In the genomic region with DNA sequence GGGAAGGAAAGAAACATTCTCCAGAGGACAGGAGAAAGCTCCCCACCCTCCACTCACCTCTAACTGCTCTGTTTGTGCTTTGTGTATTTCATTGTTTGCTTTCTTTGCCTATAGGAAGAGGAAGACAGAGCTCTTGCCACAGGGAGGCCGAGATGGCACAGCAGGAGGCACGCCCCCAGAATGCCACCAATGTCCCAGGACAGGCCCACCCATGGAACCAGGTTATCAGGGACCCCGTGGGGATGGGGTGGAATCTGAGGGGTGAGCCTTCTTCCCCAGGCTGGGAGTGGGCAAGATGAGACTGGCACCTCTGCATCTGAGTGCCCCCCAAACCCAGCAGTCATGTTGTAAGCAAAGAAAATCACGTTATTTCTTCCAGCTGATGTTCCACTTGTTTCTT, we compare ENCODE assay signal across 17 cellular contexts.
A peak's percentile ranks its signal among the peaks of the same experiment; 100 is the strongest.
DNase-seq lines count a peak whose midpoint lies in the region; ATAC-seq and TF ChIP-seq lines count a peak whose summit lies in the region.
"Had no signal": no experiment of that assay in that cellular context is flagged by ENCODE, and none has a peak within 500 bp of the region (broad histone marks: within the 10 kb centered on the region; RNA-seq: fewer than 3 reads in every experiment).

No MANE protein-coding gene starts in this region.

- no peak for ATAC-seq in activated naive CD8-positive, alpha-beta T cell treated with anti-CD3 and anti-CD28 coated beads, Interleukin-2, amount 10 ng/mL, durations not matched to agents 7 days and 5 days (ENCODE audit: low read depth)
- no peak for ATAC-seq in activated T-helper 17 cell treated with anti-CD3 and anti-CD28 coated beads, Interleukin-2, amount 50 U/mL, for 72 hours (replicated peaks)
- ATAC-seq: GM23338, HCT116 had no signal

- no peaks in the 10 kb centered on the region for H3K9me3 Mint-ChIP-seq in activated naive CD8-positive, alpha-beta T cell treated with anti-CD3 and anti-CD28 coated beads, Interleukin-2, amount 10 ng/mL, durations not matched to agents 7 days and 5 days
- no peaks in the 10 kb centered on the region for H3K9me3 Mint-ChIP-seq in activated naive CD8-positive, alpha-beta T cell treated with anti-CD3 and anti-CD28 coated beads for 36 hours
- no peaks in the 10 kb centered on the region for H3K9me3 Mint-ChIP-seq in endodermal cell
- no peaks in the 10 kb centered on the region for H3K9me3 Mint-ChIP-seq in activated T-helper 17 cell treated with anti-CD3 and anti-CD28 coated beads, Interleukin-2, amount 50 U/mL, for 72 hours
- H3K9me3 Mint-ChIP-seq: CD4-positive, alpha-beta memory T cell; GM23338; HFFc6 had no signal

- no peak overlapping the region for H3K4me3 Mint-ChIP-seq in activated naive CD8-positive, alpha-beta T cell treated with anti-CD3 and anti-CD28 coated beads, Interleukin-2, amount 10 ng/mL, durations not matched to agents 7 days and 5 days
- H3K4me3 Mint-ChIP-seq in activated naive CD8-positive, alpha-beta T cell treated with anti-CD3 and anti-CD28 coated beads for 36 hours: no peak overlapping the region
- no peak overlapping the region for H3K4me3 Mint-ChIP-seq in endodermal cell
- H3K4me3 Mint-ChIP-seq in activated T-helper 17 cell treated with anti-CD3 and anti-CD28 coated beads, Interleukin-2, amount 50 U/mL, for 72 hours: no peak overlapping the region
- H3K4me3 Mint-ChIP-seq: CD14-positive monocyte; CD4-positive, alpha-beta memory T cell; GM23338; HFFc6 had no signal

- H3K4me3 ChIP-seq in endodermal cell (ENCODE audit: low read length): no peak overlapping the region
- H3K4me3 ChIP-seq in spleen: no peak overlapping the region
- H3K4me3 ChIP-seq: BLaER1, GM23338 had no signal

- no peaks in the 10 kb centered on the region for H3K36me3 ChIP-seq in endodermal cell (ENCODE audit: control insufficient read depth, insufficient read depth, low read length)
- H3K36me3 ChIP-seq in spleen: no peaks in the 10 kb centered on the region
- H3K36me3 ChIP-seq: BLaER1 had no signal

- H3K27me3 ChIP-seq in endodermal cell (ENCODE audit: control insufficient read depth, insufficient read depth, low read length, poor library complexity, severe bottlenecking) (no peaks in the 10 kb centered on the region), spleen (replicated peaks in 1 of 7) (no peaks in the 10 kb centered on the region)
- H3K27me3 ChIP-seq: BLaER1 had no signal

- H3K27ac ChIP-seq in endodermal cell (ENCODE audit: low read depth, low read length) (no peak overlapping the region), spleen (no peak overlapping the region)
- H3K27ac ChIP-seq: BLaER1 had no signal

- no peaks in the 10 kb centered on the region for H3K4me1 ChIP-seq in endodermal cell (ENCODE audit: control insufficient read depth, insufficient read depth, low read length)
- H3K4me1 ChIP-seq in spleen: no peaks in the 10 kb centered on the region

- intact Hi-C loops in spleen (cut with DNase I; ENCODE audit: low total_unique reads): no loop called here

- no peaks in the 10 kb centered on the region for H3K4me1 Mint-ChIP-seq in activated naive CD8-positive, alpha-beta T cell treated with anti-CD3 and anti-CD28 coated beads, Interleukin-2, amount 10 ng/mL, durations not matched to agents 7 days and 5 days
- no peaks in the 10 kb centered on the region for H3K4me1 Mint-ChIP-seq in activated naive CD8-positive, alpha-beta T cell treated with anti-CD3 and anti-CD28 coated beads for 36 hours
- H3K4me1 Mint-ChIP-seq in endodermal cell: peaks cover 9% of the 10 kb centered on the region
- no peaks in the 10 kb centered on the region for H3K4me1 Mint-ChIP-seq in activated T-helper 17 cell treated with anti-CD3 and anti-CD28 coated beads, Interleukin-2, amount 50 U/mL, for 72 hours
- H3K4me1 Mint-ChIP-seq: CD14-positive monocyte; CD4-positive, alpha-beta memory T cell had no signal

- TF ChIP-seq POLR2A in spleen (IDR thresholded peaks at IDR 0.05): no peak

- no peaks in the 10 kb centered on the region for H3K36me3 Mint-ChIP-seq in activated naive CD8-positive, alpha-beta T cell treated with anti-CD3 and anti-CD28 coated beads, Interleukin-2, amount 10 ng/mL, durations not matched to agents 7 days and 5 days
- H3K36me3 Mint-ChIP-seq in activated naive CD8-positive, alpha-beta T cell treated with anti-CD3 and anti-CD28 coated beads for 36 hours: no peaks in the 10 kb centered on the region
- no peaks in the 10 kb centered on the region for H3K36me3 Mint-ChIP-seq in endodermal cell (ENCODE audit: low read depth)
- no peaks in the 10 kb centered on the region for H3K36me3 Mint-ChIP-seq in activated T-helper 17 cell treated with anti-CD3 and anti-CD28 coated beads, Interleukin-2, amount 50 U/mL, for 72 hours (ENCODE audit: low read depth)
- H3K36me3 Mint-ChIP-seq: CD14-positive monocyte; CD4-positive, alpha-beta memory T cell had no signal

- WGBS in endodermal cell (ENCODE audit: insufficient coverage in 1 of 2, insufficient read length in 1 of 2), 2 experiments: 85 to 92% methylated on average over 2 to 4 of the region's 4 CpGs
- WGBS in spleen, 5 donors: 68 to 90% (median 72%) methylated on average over 4 of the region's 4 CpGs

- peaks cover 6% of the 10 kb centered on the region for H3K27me3 Mint-ChIP-seq in activated naive CD8-positive, alpha-beta T cell treated with anti-CD3 and anti-CD28 coated beads, Interleukin-2, amount 10 ng/mL, durations not matched to agents 7 days and 5 days
- H3K27me3 Mint-ChIP-seq in activated naive CD8-positive, alpha-beta T cell treated with anti-CD3 and anti-CD28 coated beads for 36 hours: peaks cover 7% of the 10 kb centered on the region
- peaks cover 3% of the 10 kb centered on the region for H3K27me3 Mint-ChIP-seq in endodermal cell (ENCODE audit: insufficient read depth)
- peaks cover 15% of the 10 kb centered on the region for H3K27me3 Mint-ChIP-seq in activated T-helper 17 cell treated with anti-CD3 and anti-CD28 coated beads, Interleukin-2, amount 50 U/mL, for 72 hours

- no peak overlapping the region for H3K27ac Mint-ChIP-seq in activated naive CD8-positive, alpha-beta T cell treated with anti-CD3 and anti-CD28 coated beads, Interleukin-2, amount 10 ng/mL, durations not matched to agents 7 days and 5 days
- no peak overlapping the region for H3K27ac Mint-ChIP-seq in activated naive CD8-positive, alpha-beta T cell treated with anti-CD3 and anti-CD28 coated beads for 36 hours
- peak overlapping the region; percentile 7 for H3K27ac Mint-ChIP-seq in endodermal cell
- no peak overlapping the region for H3K27ac Mint-ChIP-seq in activated T-helper 17 cell treated with anti-CD3 and anti-CD28 coated beads, Interleukin-2, amount 50 U/mL, for 72 hours
- H3K27ac Mint-ChIP-seq: CD14-positive monocyte, GM23338, HFFc6 had no signal

- H3K9me3 ChIP-seq in endodermal cell (ENCODE audit: control insufficient read depth, low read length): no peaks in the 10 kb centered on the region
- no peaks in the 10 kb centered on the region for H3K9me3 ChIP-seq in spleen
- H3K9me3 ChIP-seq: BLaER1 had no signal

- POLR2A ChIA-PET in activated naive CD8-positive, alpha-beta T cell treated with anti-CD3 and anti-CD28 coated beads, Interleukin-2, amount 10 ng/mL, durations not matched to agents 7 days and 5 days (lab: Charles Lee): no interaction called here

- no peak overlapping the region for H3K9ac ChIP-seq in endodermal cell (ENCODE audit: extremely low read depth, low read length, poor library complexity, severe bottlenecking)
- H3K9ac ChIP-seq: BLaER1 had no signal

- TF ChIP-seq CTCF in endodermal cell (conservative IDR thresholded peaks at IDR 0.05) (no peak), spleen (IDR thresholded peaks at IDR 0.05 in 8 of 11, conservative IDR thresholded peaks at IDR 0.05 in 3 of 11) (no peak)

- DNase-seq in activated naive CD8-positive, alpha-beta T cell treated with anti-CD3 and anti-CD28 coated beads, Interleukin-2, amount 10 ng/mL, durations not matched to agents 7 days and 5 days: peak; percentile 6
- DNase-seq in activated naive CD8-positive, alpha-beta T cell treated with anti-CD3 and anti-CD28 coated beads for 36 hours: no peak
- DNase-seq in endodermal cell: peak; percentile 24
- DNase-seq in spleen: peak; percentile 22
- no peak for DNase-seq in T-helper 2 cell
- DNase-seq in NCI-H446 treated with DMSO at 0.1 percent for 48 hours (lab: John Stamatoyannopoulos, UW): no peak
- DNase-seq: 8988T; CD4-positive, alpha-beta memory T cell; DMS153; DMS79; GF-D8; HFFc6 had no signal

Comparison
In these comparisons a context has a peak if more than half of its experiments do, and no peak if none do; other contexts are left out.
1. DNase-seq: peak in activated naive CD8-positive, alpha-beta T cell treated with anti-CD3 and anti-CD28 coated beads, Interleukin-2, amount 10 ng/mL, durations not matched to agents 7 days and 5 days (single experiment), endodermal cell (single experiment) and spleen (single experiment); none in activated naive CD8-positive, alpha-beta T cell treated with anti-CD3 and anti-CD28 coated beads for 36 hours (single experiment), T-helper 2 cell (0 of 5) and NCI-H446 treated with DMSO at 0.1 percent for 48 hours (single experiment).